ENCODE assay signal across 8 cellular contexts in genomic region chr12:62603061-62603810, GRCh38.
DNase-seq lines count a peak whose midpoint lies in the region; ATAC-seq, FAIRE-seq and TF ChIP-seq lines count a peak whose summit lies in the region.

No MANE protein-coding gene starts in this region.

- peak overlapping the region; percentile 99 for H3K27ac Mint-ChIP-seq in CD8-positive, alpha-beta T cell

- H3K27me3 ChIP-seq in CD8-positive, alpha-beta T cell (ENCODE audit: insufficient read depth, low read length) = no peaks in the 10 kb centered on the region
- no peaks in the 10 kb centered on the region for H3K27me3 ChIP-seq in H1 (replicated peaks in 1 of 4; ENCODE audit: control insufficient read depth in 3 of 4, extremely low read depth in 1 of 4, insufficient read depth in 3 of 4, low read length in 3 of 4)

- H3K4me2 ChIP-seq in H1 (ENCODE audit: insufficient read depth in 1 of 2, low read depth in 2 of 2, low read length in 2 of 2) = peak overlapping the region; percentile 66 to 80

- peaks cover 4 to 6% of the 10 kb centered on the region in 2 experiments for H4K20me1 ChIP-seq in H1 (replicated peaks in 1 of 2; ENCODE audit: control insufficient read depth in 1 of 2, insufficient read depth in 2 of 2, low read length in 2 of 2)

- WGBS in H1 (ENCODE audit: extremely low coverage in 1 of 2, insufficient coverage in 1 of 2, insufficient read length in 1 of 2, insufficient replicate concordance in 2 of 2, low coverage in 1 of 2, low lambda C conversion rate in 2 of 2, missing lambda C conversion rate in 1 of 2), 2 experiments = 1% methylated on average over 50 of the region's 94 CpGs; no CpG with 5 or more reads in 1 of the 2 experiments
- WGBS in mesodermal cell (ENCODE audit: insufficient coverage in 2 of 2), 2 experiments = 0 to 1% methylated on average over 77 to 82 of the region's 94 CpGs

- intact Hi-C loops in CD8-positive, alpha-beta T cell (cut with DNase I, micrococcal nuclease) = loop anchor here (2.0 to 5.0 kb wide), 7 partner anchors 20 to 1799 kb away; partner anchors contain the start of genes KICS2 (in 1 of the 2), MON2 (in 1 of the 2), RXYLT1 (in 1 of the 2) and USP15 (in 1 of the 2)

- peaks cover 0 to 45% of the 10 kb centered on the region in 2 experiments; a peak in 3 of 4 replicates for H3K79me2 ChIP-seq in H1 (ENCODE audit: control insufficient read depth in 1 of 2, insufficient read depth in 2 of 2, low read length in 2 of 2)

- TF ChIP-seq POLR2A in H1 (IDR thresholded peaks at IDR 0.05; ENCODE audit: control extremely low read depth in 1 of 2, low read depth in 2 of 2, low read length in 2 of 2) = peak; percentile 24 to 49

- no peak overlapping the region for H2AK5ac ChIP-seq in H1 (ENCODE audit: low read depth, low read length)

- peak; percentile 46 to 55 for TF ChIP-seq RAD21 in H1 (IDR thresholded peaks at IDR 0.05 in 1 of 2, conservative IDR thresholded peaks at IDR 0.05 in 1 of 2; ENCODE audit: low read depth in 2 of 2, low read length in 2 of 2)

- peak; percentile 44 for TF ChIP-seq CTCF in CD8-positive, alpha-beta T cell (IDR thresholded peaks at IDR 0.05)
- TF ChIP-seq CTCF in H1 (IDR thresholded peaks at IDR 0.05; ENCODE audit: control extremely low read depth in 1 of 3, insufficient read depth in 1 of 3, low read depth in 1 of 3, low read length in 3 of 3) = peak; percentile 45 to 62 (median 45)

- no peaks in the 10 kb centered on the region for H3K27me3 Mint-ChIP-seq in CD8-positive, alpha-beta T cell (ENCODE audit: low read depth)

- no peak for FAIRE-seq in H1 (lab: Jason Lieb, UNC)

- peak overlapping the region; percentile 16 for H2BK120ac ChIP-seq in H1 (replicated peaks; ENCODE audit: low read depth, low read length)

- H3K9me3 Mint-ChIP-seq in CD8-positive, alpha-beta T cell = no peaks in the 10 kb centered on the region

- H2BK15ac ChIP-seq in H1 (ENCODE audit: low read length) = peak overlapping the region; percentile 81; the same call in 1 of the 2 replicates

- peak overlapping the region; percentile 94 for H3K4me3 Mint-ChIP-seq in CD8-positive, alpha-beta T cell

- peak overlapping the region; percentile 94 for H4K5ac ChIP-seq in H1 (ENCODE audit: insufficient read length, low read depth, low read length)

- H3K79me1 ChIP-seq in H1 (ENCODE audit: low read depth, low read length) = no peaks in the 10 kb centered on the region

- H3K4me3 ChIP-seq in CD8-positive, alpha-beta T cell (ENCODE audit: low read depth, low read length) = peak overlapping the region; percentile 94
- peak overlapping the region; percentile 72 to 79 (median 73) for H3K4me3 ChIP-seq in H1 (ENCODE audit: extremely low read depth in 1 of 4, insufficient read depth in 2 of 4, low read depth in 3 of 4, low read length in 4 of 4)
- H3K4me3 ChIP-seq in mesodermal cell (ENCODE audit: extremely low read depth, insufficient read depth, low read length, poor library complexity, severe bottlenecking) = peak overlapping the region; percentile 88

- CTCF ChIA-PET in CD8-positive, alpha-beta T cell (lab: Charles Lee) = interaction anchor here (0.5 to 2.4 kb wide), 8 partner anchors 9 to 192 kb away, joined by 3 to 7 read pairs (median 4); no protein-coding TSS in a partner anchor
- CTCF ChIA-PET in H1 (lab: Charles Lee; ENCODE audit: partially characterized antibody) = interaction anchor here (0.9 to 2.9 kb wide), 14 partner anchors 9 to 210 kb away, joined by 3 to 17 read pairs (median 3); partner anchors contain the start of gene MON2

- DNase-seq in CD8-positive, alpha-beta T cell = peak; percentile 61 to 88 (median 74)
- peak; percentile 39 for DNase-seq in NCI-H82 treated with DMSO at 0.1 percent for 48 hours (lab: John Stamatoyannopoulos, UW; ENCODE audit: unreplicated experiment)
- peak; percentile 59 to 64 (median 60) for DNase-seq in activated CD8-positive, alpha-beta memory T cell treated with anti-CD3 and anti-CD28 coated beads for 48 hours (ENCODE audit: low read depth in 2 of 3, low spot score in 2 of 3)
- DNase-seq in H1 (ENCODE audit: low read depth in 1 of 2, low spot score in 2 of 2) = peak; percentile 44 to 84
- peak; percentile 53 for DNase-seq in stimulated activated CD8-positive, alpha-beta memory T cell treated with anti-CD3 and anti-CD28 coated beads, Interleukin-15, amount 100 ng/mL, for 24 hours (ENCODE audit: low read depth)

- H3K36me3 Mint-ChIP-seq in CD8-positive, alpha-beta T cell = no peaks in the 10 kb centered on the region

- H2BK5ac ChIP-seq in H1 (ENCODE audit: low read depth, low read length) = peak overlapping the region; percentile 96

- H3K4ac ChIP-seq in H1 (replicated peaks; ENCODE audit: insufficient read length, low read depth, low read length) = peak overlapping the region; percentile 85

- H3K36me3 ChIP-seq in CD8-positive, alpha-beta T cell (ENCODE audit: insufficient read depth, low read length) = no peaks in the 10 kb centered on the region
- H3K36me3 ChIP-seq in H1 (ENCODE audit: control insufficient read depth in 2 of 4, insufficient read depth in 4 of 4, low read length in 3 of 4) (no peaks in the 10 kb centered on the region), mesodermal cell (ENCODE audit: control insufficient read depth, insufficient read depth, low read length) (peaks cover 10% of the 10 kb centered on the region)

- H3K4me1 Mint-ChIP-seq in CD8-positive, alpha-beta T cell (ENCODE audit: low read depth) = peaks cover 31% of the 10 kb centered on the region

- H3K56ac ChIP-seq in H1 (replicated peaks; ENCODE audit: insufficient read length, low read depth, low read length) = peak overlapping the region; percentile 97

- H3K18ac ChIP-seq in H1 (ENCODE audit: extremely low read depth, low read length) = peak overlapping the region; percentile 95

- H3K4me1 ChIP-seq in CD8-positive, alpha-beta T cell (ENCODE audit: insufficient read depth, low read length) = peaks cover 19% of the 10 kb centered on the region
- H3K4me1 ChIP-seq in H1 (replicated peaks in 1 of 4; ENCODE audit: control insufficient read depth in 3 of 4, insufficient read depth in 4 of 4, low read length in 3 of 4) = peaks cover 0 to 6% (median 4%) of the 10 kb centered on the region in 4 experiments; a peak in 5 of 7 replicates
- H3K4me1 ChIP-seq in mesodermal cell (ENCODE audit: control insufficient read depth, insufficient read depth, low read length, poor library complexity, severe bottlenecking) = peaks cover 9% of the 10 kb centered on the region

- no peak overlapping the region for H3K23ac ChIP-seq in H1 (ENCODE audit: insufficient read length)

- peak overlapping the region; percentile 96 for H3K27ac ChIP-seq in CD8-positive, alpha-beta T cell (ENCODE audit: low read depth, low read length)
- H3K27ac ChIP-seq in H1 (ENCODE audit: low read depth, low read length) (peak overlapping the region; percentile 99), mesodermal cell (ENCODE audit: low read depth, low read length, severe bottlenecking) (peak overlapping the region; percentile 100)

- no peak overlapping the region for H2BK20ac ChIP-seq in H1 (ENCODE audit: low read length)

- no peaks in the 10 kb centered on the region for H3K9me3 ChIP-seq in CD8-positive, alpha-beta T cell (ENCODE audit: low read length)
- no peaks in the 10 kb centered on the region for H3K9me3 ChIP-seq in H1 (ENCODE audit: insufficient read depth in 2 of 2, low read depth in 1 of 2, low read length in 1 of 2)
- no peaks in the 10 kb centered on the region for H3K9me3 ChIP-seq in mesodermal cell (ENCODE audit: control insufficient read depth, low read length)

- H3K14ac ChIP-seq in H1 (ENCODE audit: insufficient read length) = no peak overlapping the region

- peak overlapping the region; percentile 90 to 97 (median 94) for H3K9ac ChIP-seq in H1 (replicated peaks in 1 of 4; ENCODE audit: extremely low read depth in 1 of 4, low read depth in 3 of 4, low read length in 3 of 4)

- ATAC-seq in CD8-positive, alpha-beta T cell = peak; percentile 64
- peak; percentile 60 for ATAC-seq in GM19372 (IDR thresholded peaks at IDR 0.05; ENCODE audit: low read depth, unreplicated experiment)
- peak; percentile 67 for ATAC-seq in HG03521 (IDR thresholded peaks at IDR 0.05; ENCODE audit: unreplicated experiment)

- H3K23me2 ChIP-seq in H1 (ENCODE audit: low read depth, low read length) = no peaks in the 10 kb centered on the region

- H4K8ac ChIP-seq in H1 (ENCODE audit: extremely low read depth, insufficient read depth, low read length) = peak overlapping the region; percentile 100

- peak in 1 of 2 experiments; percentile 2; a peak in 1 of 3 replicates for TF ChIP-seq EP300 in H1 (IDR thresholded peaks at IDR 0.05; ENCODE audit: borderline replicate concordance in 1 of 2, low read depth in 2 of 2, low read length in 2 of 2)

- no peak overlapping the region; the same call in 1 of the 2 replicates for H2BK12ac ChIP-seq in H1 (ENCODE audit: low read depth, low read length)

- H2AFZ ChIP-seq in H1 (ENCODE audit: low read length) = peak overlapping the region; percentile 14; the same call in 1 of the 2 replicates

- POLR2A ChIA-PET in CD8-positive, alpha-beta T cell (lab: Charles Lee) = interaction anchor here (0.6 to 2.1 kb wide), 18 partner anchors 9 to 346 kb away, joined by 3 to 10 read pairs (median 4); partner anchors contain the start of genes MON2 and USP15
- POLR2A ChIA-PET in H1 (lab: Charles Lee; ENCODE audit: partially characterized antibody) = interaction anchor here (0.6 to 3.5 kb wide), 30 partner anchors 10 to 393 kb away, joined by 3 to 27 read pairs (median 4); no protein-coding TSS in a partner anchor

- H4K91ac ChIP-seq in H1 (replicated peaks; ENCODE audit: insufficient read length, low read length) = peak overlapping the region; percentile 94

TF ChIP-seq in H1, 55 proteins besides CTCF, POLR2A, EP300 and RAD21 (continues in another document):
- TF ChIP-seq, protein P1, sequence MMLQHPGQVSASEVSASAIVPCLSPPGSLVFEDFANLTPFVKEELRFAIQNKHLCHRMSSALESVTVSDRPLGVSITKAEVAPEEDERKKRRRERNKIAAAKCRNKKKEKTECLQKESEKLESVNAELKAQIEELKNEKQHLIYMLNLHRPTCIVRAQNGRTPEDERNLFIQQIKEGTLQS (IDR thresholded peaks at IDR 0.05; ENCODE audit: insufficient read depth, low read depth, low read length) = no peak
- TF ChIP-seq SIX5 (IDR thresholded peaks at IDR 0.05; ENCODE audit: low read depth, low read length) = no peak
- 0 out of 4 replicates have a peak, but pooled peaks of 1 of the 2 experiments have one; percentile 68 for TF ChIP-seq HDAC2 (IDR thresholded peaks at IDR 0.05; ENCODE audit: borderline replicate concordance in 1 of 2, low read depth in 2 of 2, low read length in 2 of 2)
- TF ChIP-seq SIN3A (conservative IDR thresholded peaks at IDR 0.05 in 1 of 2, IDR thresholded peaks at IDR 0.05 in 1 of 2; ENCODE audit: low read depth in 1 of 2, low read length in 2 of 2) = peak; percentile 20 to 40; a peak in 1 of 4 replicates
- TF ChIP-seq, protein P2, sequence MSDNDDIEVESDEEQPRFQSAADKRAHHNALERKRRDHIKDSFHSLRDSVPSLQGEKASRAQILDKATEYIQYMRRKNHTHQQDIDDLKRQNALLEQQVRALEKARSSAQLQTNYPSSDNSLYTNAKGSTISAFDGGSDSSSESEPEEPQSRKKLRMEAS (IDR thresholded peaks at IDR 0.05) = peak; percentile 28
- peak; percentile 87 for TF ChIP-seq POLR2AphosphoS5 (IDR thresholded peaks at IDR 0.05; ENCODE audit: low read depth, low read length)
- TF ChIP-seq SIRT6 (IDR thresholded peaks at IDR 0.05; ENCODE audit: low read length) = no peak
- no peak for TF ChIP-seq TCF12 (IDR thresholded peaks at IDR 0.05; ENCODE audit: low read depth, low read length)

Comparison
In these comparisons a context has a peak if more than half of its experiments do, and no peak if none do; other contexts are left out.
1. Peak in every context shown above with its lines: DNase-seq, ATAC-seq, H3K4me3 ChIP-seq and H3K27ac ChIP-seq.